1 cellular context compared by ENCODE assay signal in genomic region chr17:75753514-75754377, GRCh38.
TF ChIP-seq lines count a peak whose summit lies in the region.

No MANE protein-coding gene starts in this region.

TF ChIP-seq in HepG2, 621 proteins besides CTCF, POLR2A, EP300 and RAD21 (continued from another document):
- TF ChIP-seq SALL2 (CRISPR knock-in tag; IDR thresholded peaks at IDR 0.05): peak; percentile 96; the same call in 1 of the 2 replicates
- TF ChIP-seq SIX1 (CRISPR knock-in tag; IDR thresholded peaks at IDR 0.05; ENCODE audit: borderline replicate concordance): no peak; the same call in 1 of the 2 replicates
- TF ChIP-seq, protein P1, sequence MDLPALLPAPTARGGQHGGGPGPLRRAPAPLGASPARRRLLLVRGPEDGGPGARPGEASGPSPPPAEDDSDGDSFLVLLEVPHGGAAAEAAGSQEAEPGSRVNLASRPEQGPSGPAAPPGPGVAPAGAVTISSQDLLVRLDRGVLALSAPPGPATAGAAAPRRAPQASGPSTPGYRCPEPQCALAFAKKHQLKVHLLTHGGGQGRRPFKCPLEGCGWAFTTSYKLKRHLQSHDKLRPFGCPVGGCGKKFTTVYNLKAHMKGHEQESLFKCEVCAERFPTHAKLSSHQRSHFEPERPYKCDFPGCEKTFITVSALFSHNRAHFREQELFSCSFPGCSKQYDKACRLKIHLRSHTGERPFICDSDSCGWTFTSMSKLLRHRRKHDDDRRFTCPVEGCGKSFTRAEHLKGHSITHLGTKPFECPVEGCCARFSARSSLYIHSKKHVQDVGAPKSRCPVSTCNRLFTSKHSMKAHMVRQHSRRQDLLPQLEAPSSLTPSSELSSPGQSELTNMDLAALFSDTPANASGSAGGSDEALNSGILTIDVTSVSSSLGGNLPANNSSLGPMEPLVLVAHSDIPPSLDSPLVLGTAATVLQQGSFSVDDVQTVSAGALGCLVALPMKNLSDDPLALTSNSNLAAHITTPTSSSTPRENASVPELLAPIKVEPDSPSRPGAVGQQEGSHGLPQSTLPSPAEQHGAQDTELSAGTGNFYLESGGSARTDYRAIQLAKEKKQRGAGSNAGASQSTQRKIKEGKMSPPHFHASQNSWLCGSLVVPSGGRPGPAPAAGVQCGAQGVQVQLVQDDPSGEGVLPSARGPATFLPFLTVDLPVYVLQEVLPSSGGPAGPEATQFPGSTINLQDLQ (CRISPR knock-in tag; IDR thresholded peaks at IDR 0.05): 0 out of 2 replicates have a peak, but pooled peaks have one; percentile 40
- TF ChIP-seq ZNF138 (CRISPR knock-in tag; IDR thresholded peaks at IDR 0.05; ENCODE audit: low read depth): no peak
- TF ChIP-seq TP53 (CRISPR knock-in tag; conservative IDR thresholded peaks at IDR 0.05): 0 out of 2 replicates have a peak, but pooled peaks have one; percentile 14
- no peak for TF ChIP-seq GPN1 (CRISPR knock-in tag; IDR thresholded peaks at IDR 0.05; ENCODE audit: borderline replicate concordance)
- TF ChIP-seq IRX3 (CRISPR knock-in tag; IDR thresholded peaks at IDR 0.05; ENCODE audit: borderline replicate concordance, low read depth): peak; percentile 98
- peak; percentile 87 for TF ChIP-seq ZNF816 (CRISPR knock-in tag; IDR thresholded peaks at IDR 0.05; ENCODE audit: borderline replicate concordance)
- TF ChIP-seq, protein P2, sequence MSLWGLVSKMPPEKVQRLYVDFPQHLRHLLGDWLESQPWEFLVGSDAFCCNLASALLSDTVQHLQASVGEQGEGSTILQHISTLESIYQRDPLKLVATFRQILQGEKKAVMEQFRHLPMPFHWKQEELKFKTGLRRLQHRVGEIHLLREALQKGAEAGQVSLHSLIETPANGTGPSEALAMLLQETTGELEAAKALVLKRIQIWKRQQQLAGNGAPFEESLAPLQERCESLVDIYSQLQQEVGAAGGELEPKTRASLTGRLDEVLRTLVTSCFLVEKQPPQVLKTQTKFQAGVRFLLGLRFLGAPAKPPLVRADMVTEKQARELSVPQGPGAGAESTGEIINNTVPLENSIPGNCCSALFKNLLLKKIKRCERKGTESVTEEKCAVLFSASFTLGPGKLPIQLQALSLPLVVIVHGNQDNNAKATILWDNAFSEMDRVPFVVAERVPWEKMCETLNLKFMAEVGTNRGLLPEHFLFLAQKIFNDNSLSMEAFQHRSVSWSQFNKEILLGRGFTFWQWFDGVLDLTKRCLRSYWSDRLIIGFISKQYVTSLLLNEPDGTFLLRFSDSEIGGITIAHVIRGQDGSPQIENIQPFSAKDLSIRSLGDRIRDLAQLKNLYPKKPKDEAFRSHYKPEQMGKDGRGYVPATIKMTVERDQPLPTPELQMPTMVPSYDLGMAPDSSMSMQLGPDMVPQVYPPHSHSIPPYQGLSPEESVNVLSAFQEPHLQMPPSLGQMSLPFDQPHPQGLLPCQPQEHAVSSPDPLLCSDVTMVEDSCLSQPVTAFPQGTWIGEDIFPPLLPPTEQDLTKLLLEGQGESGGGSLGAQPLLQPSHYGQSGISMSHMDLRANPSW (CRISPR knock-in tag; IDR thresholded peaks at IDR 0.05; ENCODE audit: borderline replicate concordance): no peak; the same call in 1 of the 2 replicates
TF ChIP-seq in HepG2: peak in this region for 250.
